In the genomic region with DNA sequence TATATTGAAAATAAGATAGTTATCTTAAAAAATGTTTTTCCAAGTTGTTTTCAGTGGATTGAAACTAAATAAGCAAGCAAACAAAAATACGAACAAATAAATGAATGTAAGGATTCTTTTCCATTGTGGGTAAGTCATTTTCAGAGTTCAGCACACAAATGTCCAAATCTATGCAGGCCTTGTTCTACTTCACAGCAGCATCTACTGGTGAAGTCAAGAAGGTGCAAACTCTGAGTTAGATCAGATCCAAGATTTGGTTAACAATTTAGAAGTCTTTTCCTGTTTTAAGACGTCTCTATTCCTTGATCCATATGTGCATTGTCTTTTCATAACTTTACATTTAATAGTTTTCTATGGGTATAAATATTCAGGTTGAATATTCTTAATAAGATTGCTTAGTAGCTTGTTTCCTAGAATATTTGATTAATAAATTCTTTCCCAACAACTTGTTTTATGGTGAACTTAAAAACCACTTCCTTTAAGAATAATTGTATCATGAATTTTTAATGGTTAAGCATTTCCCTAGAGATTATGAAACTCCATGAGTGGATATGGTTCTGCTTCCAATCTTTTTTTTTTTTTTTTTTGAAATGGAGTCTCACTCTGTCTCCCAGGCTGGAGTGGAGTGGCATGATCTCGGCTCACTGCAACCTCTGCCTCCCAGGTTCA, we compare ENCODE assay signal across 10 cellular contexts. TPM values are rescaled to one million over a fixed set of nuclear protein-coding genes. Genes with fewer than 3 reads are reported as not detected.
DNase-seq lines count a peak whose midpoint lies in the region; ATAC-seq, FAIRE-seq and TF ChIP-seq lines count a peak whose summit lies in the region.
"Had no signal": no experiment of that assay in that cellular context is flagged by ENCODE, and none has a peak within 500 bp of the region (broad histone marks: within the 10 kb centered on the region; RNA-seq: fewer than 3 reads in every experiment).

No MANE protein-coding gene starts in this region.

- no peak overlapping the region for H3K4me2 ChIP-seq in A549
- no peak overlapping the region for H3K4me2 ChIP-seq in SK-N-SH

- no peaks in the 10 kb centered on the region for H3K36me3 Mint-ChIP-seq in activated T-helper 17 cell treated with anti-CD3 and anti-CD28 coated beads, Interleukin-2, amount 50 U/mL, for 72 hours (ENCODE audit: low read depth)

- CTCF ChIA-PET in A549 (lab: Yijun Ruan, JAX) (interaction anchor here (0.7 to 1.0 kb wide), 6 partner anchors 20 to 246 kb away, joined by 3 to 4 read pairs (median 4); no protein-coding TSS in a partner anchor), SK-N-SH (lab: Yijun Ruan, JAX) (interaction anchor here (0.6 to 1.2 kb wide), 2 partner anchors 216 to 247 kb away, joined by 3 read pairs; no protein-coding TSS in a partner anchor)

- TF ChIP-seq RAD21 in A549 (conservative IDR thresholded peaks at IDR 0.05 in 1 of 2, IDR thresholded peaks at IDR 0.05 in 1 of 2) (peak; percentile 79 to 83), SK-N-SH (IDR thresholded peaks at IDR 0.05; ENCODE audit: low read length) (peak; percentile 73)

- H3K27ac Mint-ChIP-seq in activated T-helper 17 cell treated with anti-CD3 and anti-CD28 coated beads, Interleukin-2, amount 50 U/mL, for 72 hours, result no peak overlapping the region

- H3K9ac ChIP-seq in SK-N-SH, result no peak overlapping the region

- peak; percentile 74 for TF ChIP-seq CTCF in A549 (IDR thresholded peaks at IDR 0.05)
- peak; percentile 71 for TF ChIP-seq CTCF in SK-N-SH (IDR thresholded peaks at IDR 0.05)

- no peak for TF ChIP-seq EP300 in A549 (IDR thresholded peaks at IDR 0.05)
- TF ChIP-seq EP300 in SK-N-SH (IDR thresholded peaks at IDR 0.05; ENCODE audit: borderline replicate concordance in 1 of 2, low read depth in 1 of 2, low read length in 1 of 2), result no peak

- H3K4me3 ChIP-seq in A549 (no peak overlapping the region), SK-N-SH (ENCODE audit: low read depth in 2 of 2, low read length in 1 of 2) (no peak overlapping the region)

- POLR2A ChIA-PET in A549 (lab: Yijun Ruan, JAX), result no interaction called here
- POLR2A ChIA-PET in SK-N-SH (lab: Yijun Ruan, JAX), result no interaction called here

- DNase-seq in A549 (ENCODE audit: low read depth in 1 of 2, low spot score in 1 of 2) (peak in 1 of 2 experiments; percentile 49), H54 (ENCODE audit: insufficient read length, low spot score) (no peak), SK-N-SH (peak; percentile 11), frontal cortex (ENCODE audit: low spot score in 2 of 2) (no peak), NCI-H2029 treated with DMSO at 0.1 percent for 48 hours (lab: John Stamatoyannopoulos, UW) (no peak)
- DNase-seq: stimulated activated CD4-positive, alpha-beta T cell treated with anti-CD3 and anti-CD28 coated beads, Interleukin-4, amount 100 ng/mL, for 4 hours had no signal

- H3K9me3 Mint-ChIP-seq in activated T-helper 17 cell treated with anti-CD3 and anti-CD28 coated beads, Interleukin-2, amount 50 U/mL, for 72 hours, result no peaks in the 10 kb centered on the region

- H2AFZ ChIP-seq in SK-N-SH (ENCODE audit: low read depth), result peak overlapping the region; percentile 43

- H3K36me3 ChIP-seq in SK-N-SH (replicated peaks in 1 of 2; ENCODE audit: control insufficient read depth in 1 of 2, insufficient read depth in 2 of 2, low read length in 1 of 2), result peaks cover 7 to 14% of the 10 kb centered on the region in 2 experiments

- H3K27me3 Mint-ChIP-seq in activated T-helper 17 cell treated with anti-CD3 and anti-CD28 coated beads, Interleukin-2, amount 50 U/mL, for 72 hours, result peaks cover 3% of the 10 kb centered on the region

- H3K4me1 ChIP-seq in A549 (peaks cover 5% of the 10 kb centered on the region; the same call in 1 of the 3 replicates), SK-N-SH (ENCODE audit: control insufficient read depth in 1 of 2, insufficient read depth in 2 of 2, low read depth in 1 of 2, low read length in 1 of 2) (peaks cover 2 to 12% of the 10 kb centered on the region in 2 experiments; a peak in 3 of 4 replicates)

- no peaks in the 10 kb centered on the region for H3K4me1 Mint-ChIP-seq in activated T-helper 17 cell treated with anti-CD3 and anti-CD28 coated beads, Interleukin-2, amount 50 U/mL, for 72 hours

- H3K9me2 ChIP-seq in SK-N-SH, result no peaks in the 10 kb centered on the region

- no peaks in the 10 kb centered on the region; the same call in 1 of the 2 replicates for H3K79me2 ChIP-seq in SK-N-SH (ENCODE audit: insufficient read depth)

- ATAC-seq in A549 (peak; percentile 62 to 76; a peak in 4 of 6 replicates), HG03039 (IDR thresholded peaks at IDR 0.05; ENCODE audit: unreplicated experiment) (no peak), HG03108 (IDR thresholded peaks at IDR 0.05; ENCODE audit: unreplicated experiment) (no peak)
- no peak for ATAC-seq in activated T-helper 17 cell treated with anti-CD3 and anti-CD28 coated beads, Interleukin-2, amount 50 U/mL, for 72 hours (replicated peaks)

- H3K27me3 ChIP-seq in SK-N-SH (ENCODE audit: insufficient read depth), result no peaks in the 10 kb centered on the region

- no peaks in the 10 kb centered on the region for H4K20me1 ChIP-seq in SK-N-SH (ENCODE audit: insufficient read depth)

- H3K9me3 ChIP-seq in A549 (no peaks in the 10 kb centered on the region), SK-N-SH (no peaks in the 10 kb centered on the region)

- FAIRE-seq in A549 (lab: Jason Lieb, UNC) (peak; percentile 67), H54 (lab: Jason Lieb, UNC) (peak; percentile 75), frontal cortex (lab: Jason Lieb, UNC) (peak; percentile 44)
- FAIRE-seq: colon had no signal

- H3F3A ChIP-seq in SK-N-SH (replicated peaks; ENCODE audit: insufficient read depth), result peaks cover 21% of the 10 kb centered on the region

- H3K4me3 Mint-ChIP-seq in activated T-helper 17 cell treated with anti-CD3 and anti-CD28 coated beads, Interleukin-2, amount 50 U/mL, for 72 hours, result no peak overlapping the region

- H3K27ac ChIP-seq in A549, result no peak overlapping the region
- H3K27ac ChIP-seq in SK-N-SH (ENCODE audit: low read depth in 2 of 2, low read length in 1 of 2), result peak overlapping the region in 1 of 2 experiments; percentile 19; a peak in 2 of 4 replicates

- WGBS in A549 (ENCODE audit: missing lambda C conversion rate), result 32% methylated on average over 3 of the region's 3 CpGs
- WGBS in SK-N-SH (ENCODE audit: low lambda C conversion rate), result 69% methylated on average over 3 of the region's 3 CpGs

- TF ChIP-seq POLR2A in A549 (IDR thresholded peaks at IDR 0.05; ENCODE audit: low read length), result no peak
- TF ChIP-seq POLR2A in H54 (IDR thresholded peaks at IDR 0.05; ENCODE audit: low read depth, low read length), result no peak

TF ChIP-seq in A549, 52 proteins besides CTCF, POLR2A, EP300 and RAD21:
- TF ChIP-seq CBX2 (IDR thresholded peaks at IDR 0.05; ENCODE audit: borderline replicate concordance, low read depth), result no peak
- TF ChIP-seq SMC3 (IDR thresholded peaks at IDR 0.05), result peak; percentile 83

TF ChIP-seq in SK-N-SH, 30 proteins besides CTCF, POLR2A, EP300 and RAD21:
- TF ChIP-seq SMC3 (IDR thresholded peaks at IDR 0.05; ENCODE audit: low read depth, low read length) (peak; percentile 60), TAF1 (IDR thresholded peaks at IDR 0.05; ENCODE audit: borderline replicate concordance, low read depth, low read length) (no peak), NRF1 (IDR thresholded peaks at IDR 0.05; ENCODE audit: low read depth, low read length) (no peak), RXRA (IDR thresholded peaks at IDR 0.05; ENCODE audit: borderline replicate concordance, low read depth) (no peak)
- TF ChIP-seq, protein P1, sequence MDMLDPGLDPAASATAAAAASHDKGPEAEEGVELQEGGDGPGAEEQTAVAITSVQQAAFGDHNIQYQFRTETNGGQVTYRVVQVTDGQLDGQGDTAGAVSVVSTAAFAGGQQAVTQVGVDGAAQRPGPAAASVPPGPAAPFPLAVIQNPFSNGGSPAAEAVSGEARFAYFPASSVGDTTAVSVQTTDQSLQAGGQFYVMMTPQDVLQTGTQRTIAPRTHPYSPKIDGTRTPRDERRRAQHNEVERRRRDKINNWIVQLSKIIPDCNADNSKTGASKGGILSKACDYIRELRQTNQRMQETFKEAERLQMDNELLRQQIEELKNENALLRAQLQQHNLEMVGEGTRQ (IDR thresholded peaks at IDR 0.05; ENCODE audit: borderline replicate concordance, low read depth, low read length), result no peak
TF ChIP-seq in SK-N-SH: peak in this region for 1.

RNA-seq across cellular contexts. Expression of a gene that starts 10.5 kb away (rescaled TPM):
- polyA plus RNA-seq in A549 (2011; rRNA removed) (0.35 and 0.85 TPM in 2 replicates), A549 (2017; fragmentation: RNase III; extraction: RNeasy Plus Mini Kit Qiagen cat#74134 plus additional on column Dnase treatment) (0.14 to 0.55 TPM (median 0.38 TPM) in 3 replicates), SK-N-SH (2012; rRNA removed) (208 and 248 TPM in 2 replicates)
- 0.19 and 0.21 TPM in 2 replicates for polyA plus RNA-seq in A549 (2012; cell fraction: cytosol; rRNA removed)
- polyA plus RNA-seq in A549 (2012; cell fraction: nucleus; rRNA removed), result 0.23 and 0.38 TPM in 2 replicates
- 0.15 and 0.74 TPM in 2 replicates for polyA minus RNA-seq in A549 (2011; rRNA and poly(A)+ RNA removed)
- polyA plus RNA-seq in SK-N-SH (2012; cell fraction: cytosol; rRNA removed), result 213 and 251 TPM in 2 replicates
- polyA plus RNA-seq in SK-N-SH (2012; cell fraction: nucleus; rRNA removed), result 108 and 152 TPM in 2 replicates
- total RNA-seq in frontal cortex, result 16.7 TPM
- total RNA-seq in activated T-helper 17 cell treated with anti-CD3 and anti-CD28 coated beads, Interleukin-2, amount 50 U/mL, for 72 hours, result under 1 TPM in 1 of 2 donors, not detected in 1; 0.19 TPM

RNA-seq across cellular contexts. Expression of a gene that starts 56.1 kb away (rescaled TPM):
- polyA plus RNA-seq in A549 (2011; rRNA removed) (0.16 and 0.24 TPM in 2 replicates), A549 (2017; fragmentation: RNase III; extraction: RNeasy Plus Mini Kit Qiagen cat#74134 plus additional on column Dnase treatment) (0.04 to 0.09 TPM in 2 of 3 replicates, not detected in the other), SK-N-SH (2012; rRNA removed) (6.0 and 11.3 TPM in 2 replicates)
- polyA plus RNA-seq in A549 (2012; cell fraction: cytosol; rRNA removed), result 0.09 TPM in 1 of 2 replicates, not detected in the other
- 0.05 TPM in 1 of 2 replicates, not detected in the other for polyA plus RNA-seq in A549 (2012; cell fraction: nucleus; rRNA removed)
- polyA minus RNA-seq in A549 (2011; rRNA and poly(A)+ RNA removed), result 0.63 and 0.83 TPM in 2 replicates
- 8.7 and 9.8 TPM in 2 replicates for polyA plus RNA-seq in SK-N-SH (2012; cell fraction: cytosol; rRNA removed)
- 6.1 and 11.5 TPM in 2 replicates for polyA plus RNA-seq in SK-N-SH (2012; cell fraction: nucleus; rRNA removed)
- 13.0 TPM for total RNA-seq in frontal cortex
- not detected for total RNA-seq in activated T-helper 17 cell treated with anti-CD3 and anti-CD28 coated beads, Interleukin-2, amount 50 U/mL, for 72 hours

Comparison
In these comparisons a context has a peak if more than half of its experiments do, and no peak if none do; other contexts are left out.
1. ATAC-seq: peak in A549 (2 of 2); none in HG03039 (single experiment), HG03108 (single experiment) and activated T-helper 17 cell treated with anti-CD3 and anti-CD28 coated beads, Interleukin-2, amount 50 U/mL, for 72 hours (single experiment).
2. RNA of a gene that starts 10.5 kb away (total RNA-seq): 16.7 TPM in frontal cortex (single experiment); 0.19 TPM in activated T-helper 17 cell treated with anti-CD3 and anti-CD28 coated beads, Interleukin-2, amount 50 U/mL, for 72 hours; every median in the first group is over 10 times any median in the second.
3. RNA of a gene that starts 56.1 kb away (total RNA-seq): 13.0 TPM in frontal cortex (single experiment); not detected in activated T-helper 17 cell treated with anti-CD3 and anti-CD28 coated beads, Interleukin-2, amount 50 U/mL, for 72 hours; every median in the first group is over 10 times any median in the second.